In the genomic region with DNA sequence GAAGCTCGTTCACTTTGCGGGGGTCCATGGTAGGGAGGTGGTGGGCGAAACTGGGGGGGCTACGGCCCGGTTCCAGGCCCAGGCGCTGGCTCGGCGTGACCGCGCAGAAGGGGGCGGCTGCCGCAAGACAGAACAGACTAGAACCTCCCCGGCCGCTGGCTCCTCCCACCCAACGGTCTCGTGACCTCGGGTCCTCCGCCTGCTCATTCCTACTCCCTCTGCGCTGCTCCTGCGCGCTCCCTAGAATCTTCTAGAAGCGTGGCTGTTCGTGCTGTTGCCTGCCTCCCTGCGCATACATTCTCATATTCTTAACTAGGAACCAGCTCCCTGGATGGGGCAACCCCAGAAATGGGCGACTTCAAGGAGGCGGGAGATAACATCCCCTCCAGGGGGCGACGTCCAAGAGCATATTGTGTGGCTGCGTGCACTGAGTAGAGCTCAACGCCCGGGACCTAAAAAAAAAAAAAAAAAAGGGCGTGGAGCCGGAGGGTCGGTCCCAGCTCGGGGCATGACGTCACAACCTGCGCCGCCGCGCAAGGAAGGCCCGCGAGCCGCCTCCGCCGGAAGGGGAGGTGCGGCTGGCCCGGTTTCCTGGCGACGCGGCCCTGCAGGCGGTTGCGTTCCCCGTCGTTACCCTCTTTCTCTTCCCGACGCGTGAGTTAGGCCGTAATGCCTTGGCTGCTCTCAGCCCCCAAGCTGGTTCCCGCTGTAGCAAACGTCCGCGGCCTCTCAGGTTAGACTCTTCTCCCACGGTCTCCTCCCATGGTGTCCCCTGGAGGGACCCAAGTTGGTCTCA, we compare ENCODE assay signal across 1 cellular context.
TF ChIP-seq lines count a peak whose summit lies in the region.

Gene ST13, minus strand, starts transcription at position 127 of the 796 bp plus-strand sequence. Its CDS starts 99 bp downstream, at position 28.
Gene XPNPEP3, plus strand, starts transcription at position 636 of the 796 bp plus-strand sequence. Its CDS starts 34 bp downstream, at position 670.

TF ChIP-seq in HEK293, 187 proteins besides CTCF, POLR2A, EP300 and RAD21 (continued from another document):
- TF ChIP-seq, protein P1, sequence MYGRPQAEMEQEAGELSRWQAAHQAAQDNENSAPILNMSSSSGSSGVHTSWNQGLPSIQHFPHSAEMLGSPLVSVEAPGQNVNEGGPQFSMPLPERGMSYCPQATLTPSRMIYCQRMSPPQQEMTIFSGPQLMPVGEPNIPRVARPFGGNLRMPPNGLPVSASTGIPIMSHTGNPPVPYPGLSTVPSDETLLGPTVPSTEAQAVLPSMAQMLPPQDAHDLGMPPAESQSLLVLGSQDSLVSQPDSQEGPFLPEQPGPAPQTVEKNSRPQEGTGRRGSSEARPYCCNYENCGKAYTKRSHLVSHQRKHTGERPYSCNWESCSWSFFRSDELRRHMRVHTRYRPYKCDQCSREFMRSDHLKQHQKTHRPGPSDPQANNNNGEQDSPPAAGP (tag by site-specific recombination; IDR thresholded peaks at IDR 0.05) = no peak; the same call in none of the 2 replicates
- peak; percentile 20; the same call in 1 of the 2 replicates for TF ChIP-seq TSHZ1 (tag by site-specific recombination; IDR thresholded peaks at IDR 0.05; ENCODE audit: borderline replicate concordance)
- TF ChIP-seq ZNF830 (tag by site-specific recombination; IDR thresholded peaks at IDR 0.05; ENCODE audit: low read depth) = no peak
- peak; percentile 91 for TF ChIP-seq ZNF398 (tag by site-specific recombination; IDR thresholded peaks at IDR 0.05)
- no peak for TF ChIP-seq ZNF776 (tag by site-specific recombination; IDR thresholded peaks at IDR 0.05; ENCODE audit: borderline replicate concordance)
- TF ChIP-seq MYNN (tag by site-specific recombination; IDR thresholded peaks at IDR 0.05; ENCODE audit: borderline replicate concordance) = peak; percentile 21; the same call in 1 of the 2 replicates
- peak; percentile 80 for TF ChIP-seq ZNF2 (tag by site-specific recombination; IDR thresholded peaks at IDR 0.05)
- TF ChIP-seq ZNF560 (tag by site-specific recombination; IDR thresholded peaks at IDR 0.05; ENCODE audit: borderline replicate concordance) = no peak
- TF ChIP-seq ZNF529 (tag by site-specific recombination; IDR thresholded peaks at IDR 0.05; ENCODE audit: insufficient replicate concordance) = no peak
- TF ChIP-seq ZNF596 (tag by site-specific recombination; IDR thresholded peaks at IDR 0.05) = no peak
- TF ChIP-seq ZNF311 (tag by site-specific recombination; IDR thresholded peaks at IDR 0.05; ENCODE audit: borderline replicate concordance) = no peak
- no peak for TF ChIP-seq PRDM1 (tag by site-specific recombination; IDR thresholded peaks at IDR 0.05)
- TF ChIP-seq, protein P2, sequence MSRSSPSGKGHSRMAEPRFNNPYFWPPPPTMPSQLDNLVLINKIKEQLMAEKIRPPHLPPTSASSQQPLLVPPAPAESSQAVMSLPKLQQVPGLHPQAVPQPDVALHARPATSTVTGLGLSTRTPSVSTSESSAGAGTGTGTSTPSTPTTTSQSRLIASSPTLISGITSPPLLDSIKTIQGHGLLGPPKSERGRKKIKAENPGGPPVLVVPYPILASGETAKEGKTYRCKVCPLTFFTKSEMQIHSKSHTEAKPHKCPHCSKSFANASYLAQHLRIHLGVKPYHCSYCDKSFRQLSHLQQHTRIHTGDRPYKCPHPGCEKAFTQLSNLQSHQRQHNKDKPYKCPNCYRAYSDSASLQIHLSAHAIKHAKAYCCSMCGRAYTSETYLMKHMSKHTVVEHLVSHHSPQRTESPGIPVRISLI (tag by site-specific recombination; IDR thresholded peaks at IDR 0.05) = peak; percentile 100
- TF ChIP-seq ZXDB (tag by site-specific recombination; IDR thresholded peaks at IDR 0.05) = peak; percentile 90; the same call in 1 of the 2 replicates
TF ChIP-seq in HEK293: peak in this region for 69.
